In genomic region chr2:8451273-8451672, GRCh38 we compare ENCODE assay signal across 14 cellular contexts.
DNase-seq lines count a peak whose midpoint lies in the region; ATAC-seq and TF ChIP-seq lines count a peak whose summit lies in the region.
"Had no signal": no experiment of that assay in that cellular context is flagged by ENCODE, and none has a peak within 500 bp of the region (broad histone marks: within the 10 kb centered on the region; RNA-seq: fewer than 3 reads in every experiment).

No MANE protein-coding gene starts in this region.

- H3K27ac ChIP-seq in coronary artery (no peak overlapping the region), sigmoid colon (no peak overlapping the region), caudate nucleus (ENCODE audit: low read depth, low read length) (no peak overlapping the region)
- H3K27ac ChIP-seq: C4-2B had no signal

- DNase-seq in Right ventricle myocardium inferior (ENCODE audit: missing footprints) (peak; percentile 53), left cardiac atrium (no peak), T-helper 17 cell (no peak), coronary artery (ENCODE audit: low spot score) (peak; percentile 29), sigmoid colon (peak; percentile 2), caudate nucleus (lab: John Stamatoyannopoulos, UW) (no peak)
- DNase-seq: BE2C; CD4-positive, alpha-beta memory T cell; DMS79; GOT3; H9 had no signal

- TF ChIP-seq EP300 in sigmoid colon (IDR thresholded peaks at IDR 0.05), result no peak

- no peak overlapping the region for H3K4me3 ChIP-seq in coronary artery
- H3K4me3 ChIP-seq in sigmoid colon, result no peak overlapping the region
- H3K4me3 ChIP-seq: GM12878 had no signal

- ATAC-seq in Right ventricle myocardium inferior, result no peak
- ATAC-seq in left cardiac atrium, result no peak
- no peak for ATAC-seq in T-helper 17 cell
- no peak for ATAC-seq in HG03457 (IDR thresholded peaks at IDR 0.05; ENCODE audit: unreplicated experiment)
- ATAC-seq: GM12878 had no signal

- H3K4me3 Mint-ChIP-seq in T-helper 17 cell, result no peak overlapping the region
- H3K4me3 Mint-ChIP-seq: CD4-positive, alpha-beta memory T cell; H9 had no signal

- H3K36me3 ChIP-seq in sigmoid colon, result no peaks in the 10 kb centered on the region
- H3K36me3 ChIP-seq: BE2C had no signal

- no peak for TF ChIP-seq POLR2A in sigmoid colon (IDR thresholded peaks at IDR 0.05)

- H3K4me1 ChIP-seq in sigmoid colon, result no peaks in the 10 kb centered on the region

- no peaks in the 10 kb centered on the region for H3K9me3 ChIP-seq in T-helper 17 cell (ENCODE audit: control insufficient read depth, low read length, poor library complexity, severe bottlenecking)
- no peaks in the 10 kb centered on the region for H3K9me3 ChIP-seq in sigmoid colon
- H3K9me3 ChIP-seq: BE2C had no signal

- peak overlapping the region; percentile 22 for H3K27ac Mint-ChIP-seq in T-helper 17 cell
- H3K27ac Mint-ChIP-seq: H9 had no signal

- intact Hi-C loops in Right ventricle myocardium inferior (cut with DNase I), result no loop called here
- intact Hi-C loops in left cardiac atrium (cut with DNase I), result no loop called here
- intact Hi-C loops in sigmoid colon (cut with DNase I), result no loop called here

- no peak for TF ChIP-seq CTCF in coronary artery (IDR thresholded peaks at IDR 0.05)
- TF ChIP-seq CTCF in sigmoid colon (IDR thresholded peaks at IDR 0.05), result no peak

- H3K4me1 Mint-ChIP-seq in T-helper 17 cell, result peaks cover 24% of the 10 kb centered on the region

- peaks cover 0 to 1% (median under 1%) of the 10 kb centered on the region in 3 donors for H3K27me3 ChIP-seq in sigmoid colon
- H3K27me3 ChIP-seq: BE2C had no signal

- H3K27me3 Mint-ChIP-seq in T-helper 17 cell, result no peaks in the 10 kb centered on the region
- H3K27me3 Mint-ChIP-seq: CD4-positive, alpha-beta memory T cell had no signal

- 90 to 94% methylated on average over 5 of the region's 5 CpGs for WGBS in sigmoid colon, 2 donors

- no peaks in the 10 kb centered on the region for H3K36me3 Mint-ChIP-seq in T-helper 17 cell (ENCODE audit: low read depth)

Comparison
In these comparisons a context has a peak if more than half of its experiments do, and no peak if none do; other contexts are left out.
1. DNase-seq: peak in Right ventricle myocardium inferior (single experiment), coronary artery (single experiment) and sigmoid colon (single experiment); none in left cardiac atrium (single experiment), T-helper 17 cell (0 of 3) and caudate nucleus (0 of 61).